In genomic region chr2:189674374-189675112, GRCh38 we compare ENCODE assay signal across 8 cellular contexts. TPM values are rescaled to one million over a fixed set of nuclear protein-coding genes. Genes with fewer than 3 reads are reported as not detected.
DNase-seq lines count a peak whose midpoint lies in the region; ATAC-seq, FAIRE-seq and TF ChIP-seq lines count a peak whose summit lies in the region.

A gene with protein sequence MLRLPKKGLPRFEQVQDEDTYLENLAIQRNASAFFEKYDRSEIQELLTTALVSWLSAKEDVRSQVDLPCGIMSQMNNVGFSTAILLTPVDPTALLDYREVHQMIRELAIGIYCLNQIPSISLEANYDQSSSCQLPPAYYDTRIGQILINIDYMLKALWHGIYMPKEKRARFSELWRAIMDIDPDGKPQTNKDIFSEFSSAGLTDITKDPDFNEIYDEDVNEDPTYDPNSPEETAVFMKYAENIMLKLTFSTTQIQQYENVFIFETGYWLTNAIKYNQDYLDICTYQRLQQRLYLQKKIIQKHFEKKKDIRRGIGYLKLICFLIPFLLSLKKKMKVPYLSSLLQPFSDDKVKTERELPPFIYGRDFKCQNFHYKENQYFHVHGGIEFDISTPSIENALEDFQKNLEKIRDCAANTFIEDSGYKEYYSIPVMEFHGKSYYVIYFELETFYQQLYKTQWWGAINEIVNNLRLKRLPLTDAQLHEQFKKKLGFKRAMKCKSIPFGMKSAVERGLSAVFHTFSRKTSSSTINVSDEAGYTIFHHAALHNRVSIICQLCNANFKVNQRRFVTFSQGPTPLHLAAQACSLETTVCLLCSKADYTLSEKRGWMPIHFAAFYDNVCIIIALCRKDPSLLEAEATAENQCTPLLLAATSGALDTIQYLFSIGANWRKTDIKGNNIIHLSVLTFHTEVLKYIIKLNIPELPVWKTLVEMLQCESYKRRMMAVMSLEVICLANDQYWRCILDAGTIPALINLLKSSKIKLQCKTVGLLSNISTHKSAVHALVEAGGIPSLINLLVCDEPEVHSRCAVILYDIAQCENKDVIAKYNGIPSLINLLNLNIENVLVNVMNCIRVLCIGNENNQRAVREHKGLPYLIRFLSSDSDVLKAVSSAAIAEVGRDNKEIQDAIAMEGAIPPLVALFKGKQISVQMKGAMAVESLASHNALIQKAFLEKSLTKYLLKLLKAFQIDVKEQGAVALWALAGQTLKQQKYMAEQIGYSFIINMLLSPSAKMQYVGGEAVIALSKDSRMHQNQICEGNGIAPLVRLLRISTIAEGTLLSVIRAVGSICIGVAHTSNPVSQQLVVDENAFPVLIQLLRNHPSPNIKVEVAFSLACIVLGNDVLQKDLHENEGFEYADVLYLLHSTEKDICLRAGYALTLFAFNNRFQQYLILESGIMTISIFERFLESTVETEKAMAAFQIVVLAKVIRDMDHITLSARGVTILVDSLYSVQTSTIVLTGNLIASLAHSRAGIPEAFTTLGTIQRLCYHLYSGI (N-terminal part only) (plus strand): TSS chr2:189674670. CDS start chr2:189676491, 1,821 bp downstream.

- H3K23me2 ChIP-seq in H1 (ENCODE audit: low read depth, low read length), result peaks cover 4% of the 10 kb centered on the region

- H3K9ac ChIP-seq in H1 (replicated peaks in 1 of 4; ENCODE audit: extremely low read depth in 1 of 4, low read depth in 3 of 4, low read length in 3 of 4), result peak within 1 kb of the TSS; percentile 76 to 91 (median 86)

- TF ChIP-seq CTCF in H1 (IDR thresholded peaks at IDR 0.05; ENCODE audit: control extremely low read depth in 1 of 3, insufficient read depth in 1 of 3, low read depth in 1 of 3, low read length in 3 of 3), result peak; percentile 80 to 92 (median 89)

- peak; percentile 97 for ATAC-seq in HG03025 (IDR thresholded peaks at IDR 0.05; ENCODE audit: low FRiP score, unreplicated experiment)

- H2BK12ac ChIP-seq in H1 (ENCODE audit: low read depth, low read length), result no peak within 1 kb of the TSS

- TF ChIP-seq POLR2A in H1 (IDR thresholded peaks at IDR 0.05; ENCODE audit: control extremely low read depth in 1 of 2, low read depth in 2 of 2, low read length in 2 of 2), result peak; percentile 58 to 81; a peak in 2 of 3 replicates

- WGBS in H1 (ENCODE audit: extremely low coverage in 1 of 2, insufficient coverage in 1 of 2, insufficient read length in 1 of 2, insufficient replicate concordance in 2 of 2, low coverage in 1 of 2, low lambda C conversion rate in 2 of 2, missing lambda C conversion rate in 1 of 2), 2 experiments, result 4% methylated on average over 54 of the region's 62 CpGs; no CpG with 5 or more reads in 1 of the 2 experiments

- no peak within 1 kb of the TSS for H3K23ac ChIP-seq in H1 (ENCODE audit: insufficient read length)

- peaks cover 0 to 2% of the 10 kb centered on the region in 2 experiments for H4K20me1 ChIP-seq in H1 (replicated peaks in 1 of 2; ENCODE audit: control insufficient read depth in 1 of 2, insufficient read depth in 2 of 2, low read length in 2 of 2)

- peak within 1 kb of the TSS; percentile 100 for H2AFZ ChIP-seq in H1 (ENCODE audit: low read length)

- peaks cover 0 to 11% (median 3%) of the 10 kb centered on the region in 4 experiments; a peak in 4 of 8 replicates for H3K36me3 ChIP-seq in H1 (ENCODE audit: control insufficient read depth in 2 of 4, insufficient read depth in 4 of 4, low read length in 3 of 4)

- H3K4me2 ChIP-seq in H1 (ENCODE audit: insufficient read depth in 1 of 2, low read depth in 2 of 2, low read length in 2 of 2), result peak within 1 kb of the TSS; percentile 87 to 89

- peaks cover 0 to 4% (median 0%) of the 10 kb centered on the region in 4 experiments; a peak in 3 of 7 replicates for H3K4me1 ChIP-seq in H1 (replicated peaks in 1 of 4; ENCODE audit: control insufficient read depth in 3 of 4, insufficient read depth in 4 of 4, low read length in 3 of 4)

- H3K56ac ChIP-seq in H1 (replicated peaks; ENCODE audit: insufficient read length, low read depth, low read length), result peak within 1 kb of the TSS; percentile 62

- POLR2A ChIA-PET in H1 (lab: Charles Lee; ENCODE audit: partially characterized antibody), result interaction anchor here (0.9 to 1.7 kb wide), 4 partner anchors 12 to 110 kb away, joined by 3 to 4 read pairs (median 4); partner anchors contain the start of genes ORMDL1 and PMS1

- H2AK5ac ChIP-seq in H1 (ENCODE audit: low read depth, low read length), result no peak within 1 kb of the TSS

- H3K79me1 ChIP-seq in H1 (ENCODE audit: low read depth, low read length), result no peaks in the 10 kb centered on the region

- H3K4ac ChIP-seq in H1 (replicated peaks; ENCODE audit: insufficient read length, low read depth, low read length), result peak within 1 kb of the TSS; percentile 82

- CTCF ChIA-PET in H1 (lab: Charles Lee; ENCODE audit: partially characterized antibody), result interaction anchor here (1.0 to 8.8 kb wide), 13 partner anchors 9 to 120 kb away, joined by 3 to 82 read pairs (median 4); partner anchors contain the start of gene ASNSD1

- peak within 1 kb of the TSS; percentile 6 for H3K14ac ChIP-seq in H1 (ENCODE audit: insufficient read length)

- peak; percentile 70 for DNase-seq in NCI-H2029 (lab: John Stamatoyannopoulos, UW)
- no peak for DNase-seq in NCI-H2029 treated with DMSO at 0.1 percent for 48 hours (lab: John Stamatoyannopoulos, UW)
- peak; percentile 81 for DNase-seq in NCI-H69 (lab: John Stamatoyannopoulos, UW)
- DNase-seq in activated CD8-positive, alpha-beta memory T cell treated with anti-CD3 and anti-CD28 coated beads for 48 hours (ENCODE audit: low read depth in 2 of 3, low spot score in 2 of 3), result peak; percentile 65 to 69 (median 69)
- peak; percentile 83 to 96 for DNase-seq in H1 (ENCODE audit: low read depth in 1 of 2, low spot score in 2 of 2)
- peak; percentile 97 for DNase-seq in mesenteric fat pad (ENCODE audit: low spot score)
- DNase-seq in stimulated activated CD8-positive, alpha-beta memory T cell treated with anti-CD3 and anti-CD28 coated beads, Interleukin-15, amount 100 ng/mL, for 1 hour (ENCODE audit: low read depth), result peak; percentile 53

- H4K91ac ChIP-seq in H1 (replicated peaks; ENCODE audit: insufficient read length, low read length), result peak within 1 kb of the TSS; percentile 50

- 0 out of 4 replicates have a peak, but pooled peaks cover 0 to 2% of the 10 kb centered on the region in 2 experiments for H3K9me3 ChIP-seq in H1 (ENCODE audit: insufficient read depth in 2 of 2, low read depth in 1 of 2, low read length in 1 of 2)

- TF ChIP-seq EP300 in H1 (IDR thresholded peaks at IDR 0.05; ENCODE audit: borderline replicate concordance in 1 of 2, low read depth in 2 of 2, low read length in 2 of 2), result no peak; a peak in 1 of 3 replicates

- no peak for FAIRE-seq in H1 (lab: Jason Lieb, UNC)

- no peak within 1 kb of the TSS for H2BK20ac ChIP-seq in H1 (ENCODE audit: low read length)

- H3K18ac ChIP-seq in H1 (ENCODE audit: extremely low read depth, low read length), result peak within 1 kb of the TSS; percentile 84

- H4K8ac ChIP-seq in H1 (ENCODE audit: extremely low read depth, insufficient read depth, low read length), result peak within 1 kb of the TSS; percentile 92; the same call in 1 of the 2 replicates

- peak within 1 kb of the TSS; percentile 72 to 87 (median 78) for H3K4me3 ChIP-seq in H1 (ENCODE audit: extremely low read depth in 1 of 4, insufficient read depth in 2 of 4, low read depth in 3 of 4, low read length in 4 of 4)

- H2BK120ac ChIP-seq in H1 (replicated peaks; ENCODE audit: low read depth, low read length), result no peak within 1 kb of the TSS

- peak; percentile 52 to 64 for TF ChIP-seq RAD21 in H1 (IDR thresholded peaks at IDR 0.05 in 1 of 2, conservative IDR thresholded peaks at IDR 0.05 in 1 of 2; ENCODE audit: low read depth in 2 of 2, low read length in 2 of 2)

- H2BK5ac ChIP-seq in H1 (ENCODE audit: low read depth, low read length), result peak within 1 kb of the TSS; percentile 55

- H3K27ac ChIP-seq in H1 (ENCODE audit: low read depth, low read length), result peak within 1 kb of the TSS; percentile 69; the same call in 1 of the 2 replicates

- no peaks in the 10 kb centered on the region for H3K79me2 ChIP-seq in H1 (ENCODE audit: control insufficient read depth in 1 of 2, insufficient read depth in 2 of 2, low read length in 2 of 2)

- no peak within 1 kb of the TSS for H2BK15ac ChIP-seq in H1 (ENCODE audit: low read length)

- H3K27me3 ChIP-seq in H1 (replicated peaks in 1 of 4; ENCODE audit: control insufficient read depth in 3 of 4, extremely low read depth in 1 of 4, insufficient read depth in 3 of 4, low read length in 3 of 4), result no peaks in the 10 kb centered on the region; a peak in 1 of 7 replicates

- H4K5ac ChIP-seq in H1 (ENCODE audit: insufficient read length, low read depth, low read length), result peak within 1 kb of the TSS; percentile 50

TF ChIP-seq in H1, 55 proteins besides CTCF, POLR2A, EP300 and RAD21 (continues in another document):
- TF ChIP-seq GTF2F1 (IDR thresholded peaks at IDR 0.05; ENCODE audit: borderline replicate concordance, low read depth, low read length), result no peak
- TF ChIP-seq CBX5 (IDR thresholded peaks at IDR 0.05; ENCODE audit: low read depth, low read length), result no peak
- TF ChIP-seq ATF3 (IDR thresholded peaks at IDR 0.05; ENCODE audit: insufficient read depth, low read depth, low read length), result no peak
- no peak for TF ChIP-seq CBX8 (IDR thresholded peaks at IDR 0.05; ENCODE audit: borderline replicate concordance, low read depth, low read length)
- TF ChIP-seq CREB1 (IDR thresholded peaks at IDR 0.05), result 0 out of 2 replicates have a peak, but pooled peaks have one; percentile 56
- 0 out of 2 replicates have a peak, but pooled peaks have one; percentile 48 for TF ChIP-seq EGR1 (IDR thresholded peaks at IDR 0.05; ENCODE audit: borderline replicate concordance, low read depth, low read length)
- TF ChIP-seq GABPA (IDR thresholded peaks at IDR 0.05; ENCODE audit: borderline replicate concordance, insufficient read depth, low read length), result 0 out of 2 replicates have a peak, but pooled peaks have one; percentile 42
- TF ChIP-seq CTBP2 (IDR thresholded peaks at IDR 0.05; ENCODE audit: borderline replicate concordance, insufficient read depth, insufficient read length, low read length), result peak; percentile 85
- TF ChIP-seq CEBPB (IDR thresholded peaks at IDR 0.05; ENCODE audit: low read depth, low read length), result no peak

RNA-seq across cellular contexts. Expression of the gene that starts here (rescaled TPM):
- 1.5 and 1.7 TPM in 2 replicates for total RNA-seq in H1 (2021; fragmentation: NEBNext Ultra II Directional; extraction: Animal tissue kit (Norgen Biotek cat#: 25700))
- 0.47 and 0.56 TPM in 2 replicates for polyA plus RNA-seq in H1 (2011; rRNA removed)
- 0.97 TPM for polyA plus RNA-seq in H1 (2011; cell fraction: cytosol; rRNA removed)
- polyA plus RNA-seq in H1 (2011; cell fraction: nucleus; rRNA removed), result 1.2 TPM
- polyA plus RNA-seq in H1 (2012, experiment 1 of 2), result 0.31 to 1.0 TPM (median 0.70 TPM) in 4 replicates
- polyA plus RNA-seq in H1 (2012, experiment 2 of 2), result not detected
- 1.1 TPM for polyA plus RNA-seq in H1 (2013, experiment 1 of 2)
- polyA plus RNA-seq in H1 (2013, experiment 2 of 2), result 1.2 TPM
- polyA minus RNA-seq in H1 (2011; rRNA and poly(A)+ RNA removed), result 1.3 TPM in 2 replicates
- 1.1 TPM for polyA minus RNA-seq in H1 (2011; cell fraction: cytosol; rRNA and poly(A)+ RNA removed)
- polyA minus RNA-seq in H1 (2011; cell fraction: nucleus; rRNA and poly(A)+ RNA removed), result 4.2 TPM
- total RNA-seq in mesenteric fat pad, result 6.6 TPM
